In genomic region chr15:25333049-25333448, GRCh38 we compare ENCODE assay signal across 13 cellular contexts.
"Had no signal": no experiment of that assay in that cellular context is flagged by ENCODE, and none has a peak within 500 bp of the region (broad histone marks: within the 10 kb centered on the region; RNA-seq: fewer than 3 reads in every experiment).

No MANE protein-coding gene starts in this region.

- ATAC-seq: heart left ventricle; lower lobe of right lung; naive thymus-derived CD8-positive, alpha-beta T cell; sciatic nerve had no signal

- H3K4me3 ChIP-seq: breast epithelium, heart left ventricle, lower lobe of right lung had no signal

- DNase-seq: activated B cell treated with CpG ODN at 0.5 μM for 24 hours; activated CD4-positive, alpha-beta T cell treated with anti-CD3 and anti-CD28 coated beads, Interleukin-2, amount 10 ng/mL, durations not matched to agents 7 days and 5 days; activated CD8-positive, alpha-beta memory T cell treated with anti-CD3 and anti-CD28 coated beads for 24 hours; activated naive CD4-positive, alpha-beta T cell treated with anti-CD3 and anti-CD28 coated beads, Interleukin-2, amount 10 ng/mL, durations not matched to agents 7 days and 5 days; activated T-cell treated with anti-CD3 and anti-CD28 coated beads for 4 hours; foreskin melanocyte; heart left ventricle; lower lobe of right lung; naive thymus-derived CD8-positive, alpha-beta T cell; stimulated activated CD4-positive, alpha-beta T cell treated with anti-CD3 and anti-CD28 coated beads, Interleukin-2, amount 100 ng/mL, for 24 hours; stimulated activated naive CD4-positive, alpha-beta T cell had no signal
